In the genomic region with DNA sequence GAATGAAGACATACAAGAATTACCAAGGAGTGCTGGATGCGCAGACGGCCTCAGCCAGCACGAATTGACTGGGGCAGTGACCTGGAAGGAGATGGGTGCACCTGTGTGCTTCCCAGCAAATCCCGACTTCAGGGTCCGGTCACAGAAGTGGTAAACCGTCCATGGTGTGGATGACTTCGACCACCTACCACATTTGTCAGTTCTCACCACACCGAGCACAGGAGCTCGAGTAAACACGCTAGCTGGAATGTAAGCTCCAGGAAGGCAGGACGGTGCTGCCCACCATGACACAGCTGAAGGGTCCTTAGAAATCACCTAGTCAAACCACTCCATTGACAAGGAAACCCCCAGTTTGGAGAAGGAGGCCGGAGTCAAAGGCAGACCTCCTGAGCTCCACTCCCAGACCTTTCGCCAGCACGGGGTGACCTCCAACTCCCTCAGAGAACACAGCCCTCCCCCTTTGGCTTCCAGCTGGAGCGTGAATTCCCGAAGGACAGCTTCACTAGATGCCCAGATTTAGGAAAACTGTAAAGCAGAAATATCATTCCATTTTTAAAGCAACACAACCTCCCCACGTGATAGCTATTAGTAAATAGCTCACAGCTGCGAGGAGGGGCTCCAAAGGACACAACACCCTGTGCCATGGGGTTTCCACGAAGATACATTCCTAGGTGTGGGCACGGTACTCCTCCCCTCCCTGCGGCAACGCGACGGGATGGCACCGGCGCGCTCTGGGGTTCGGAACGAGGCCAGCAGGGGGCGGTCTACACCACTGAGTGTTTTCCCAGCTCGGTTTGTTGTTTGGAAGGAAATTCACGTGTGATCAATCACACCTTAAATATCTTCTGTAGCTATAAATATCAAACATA, we compare ENCODE assay signal across 9 cellular contexts. TPM values are rescaled to one million over a fixed set of nuclear protein-coding genes. Genes with fewer than 3 reads are reported as not detected.
DNase-seq lines count a peak whose midpoint lies in the region; ATAC-seq and TF ChIP-seq lines count a peak whose summit lies in the region.
"Had no signal": no experiment of that assay in that cellular context is flagged by ENCODE, and none has a peak within 500 bp of the region (broad histone marks: within the 10 kb centered on the region; RNA-seq: fewer than 3 reads in every experiment).

No MANE protein-coding gene starts in this region.

- H3K36me3 ChIP-seq in Loucy (ENCODE audit: insufficient read depth, low read length): no peaks in the 10 kb centered on the region
- H3K36me3 ChIP-seq in stomach: no peaks in the 10 kb centered on the region

- no peak overlapping the region for H3K9ac ChIP-seq in Loucy (ENCODE audit: low read depth, low read length, poor library complexity, severe bottlenecking)

- H3K4me1 ChIP-seq in Loucy (ENCODE audit: insufficient read depth, low read length, poor library complexity, severe bottlenecking): no peaks in the 10 kb centered on the region
- H3K4me1 ChIP-seq in stomach: peaks cover 0 to 9% (median 4%) of the 10 kb centered on the region in 4 donors

- TF ChIP-seq EP300 in stomach (IDR thresholded peaks at IDR 0.05): no peak

- H3K4me3 ChIP-seq in Loucy (ENCODE audit: low read length, poor library complexity, severe bottlenecking) (no peak overlapping the region), stomach (no peak overlapping the region)

- TF ChIP-seq CTCF in GM10248 (IDR thresholded peaks at IDR 0.05; ENCODE audit: control extremely low read depth, extremely low read depth, low read depth, missing control alignments) (peak; percentile 63), Loucy (conservative IDR thresholded peaks at IDR 0.05; ENCODE audit: low read length) (peak; percentile 86), stomach (IDR thresholded peaks at IDR 0.05) (peak in 5 of 7 experiments; percentile 28 to 69 (median 50))

- H3K27ac ChIP-seq in stomach: no peak overlapping the region

- CTCF ChIA-PET in GM10248 (lab: Yijun Ruan, JAX): interaction anchor here (0.7 to 3.9 kb wide), 20 partner anchors 11 to 1172 kb away, joined by 3 to 30 read pairs (median 4); no protein-coding TSS in a partner anchor

- no peaks in the 10 kb centered on the region for H3K9me2 ChIP-seq in Loucy (replicated peaks; ENCODE audit: low read depth, low read length)

- H3K27me3 ChIP-seq in Loucy (ENCODE audit: insufficient read depth, low read length, poor library complexity, severe bottlenecking) (no peaks in the 10 kb centered on the region), stomach (peaks cover 0 to 44% (median 11%) of the 10 kb centered on the region in 3 donors)

- H3K9me3 ChIP-seq in Loucy (ENCODE audit: insufficient read depth, low read depth, low read length): no peaks in the 10 kb centered on the region
- H3K9me3 ChIP-seq in stomach: peaks cover 0 to 4% (median 3%) of the 10 kb centered on the region in 4 donors

- intact Hi-C loops in stomach (cut with DNase I; ENCODE audit: low total_unique reads): no loop called here

- TF ChIP-seq POLR2A in erythroblast (IDR thresholded peaks at IDR 0.05; ENCODE audit: low read length) (no peak), stomach (IDR thresholded peaks at IDR 0.05) (no peak)

- peak overlapping the region; percentile 50; the same call in 1 of the 2 replicates for H2AFZ ChIP-seq in Loucy (ENCODE audit: low read length)

- no peak for ATAC-seq in HG02970 (IDR thresholded peaks at IDR 0.05; ENCODE audit: low FRiP score, unreplicated experiment)

- no peak overlapping the region for H3K4me2 ChIP-seq in Loucy (ENCODE audit: low read depth, low read length, poor library complexity, severe bottlenecking)

- DNase-seq in GM10248 (ENCODE audit: extremely low spot score): peak; percentile 72
- DNase-seq in activated CD4-positive, alpha-beta T cell treated with anti-CD3 and anti-CD28 coated beads, Interleukin-2, amount 50 U/mL, for 48 hours: peak; percentile 69 to 73
- peak; percentile 40 to 70 for DNase-seq in erythroblast (lab: John Stamatoyannopoulos, UW)
- peak; percentile 44 for DNase-seq in mucosa of gallbladder (ENCODE audit: low spot score)
- peak; percentile 66 for DNase-seq in stomach
- no peak for DNase-seq in cerebellum (ENCODE audit: low spot score)

- no peaks in the 10 kb centered on the region for H3F3A ChIP-seq in Loucy (ENCODE audit: low read depth)

- H4K20me1 ChIP-seq in Loucy (ENCODE audit: insufficient read depth, low read length, poor library complexity, severe bottlenecking): no peaks in the 10 kb centered on the region

- 36 to 37% (median 36%) methylated on average over 28 to 32 of the region's 32 CpGs for WGBS in stomach, 5 donors

- POLR2A ChIA-PET in GM10248 (lab: Yijun Ruan, JAX): no interaction called here

- no peaks in the 10 kb centered on the region for H3K79me2 ChIP-seq in Loucy (ENCODE audit: insufficient read depth, low read length)

RNA-seq across cellular contexts. Expression of gene GNAL, which starts 34.1 kb away (rescaled TPM):
- total RNA-seq in mucosa of gallbladder: 3.9 TPM
- 1 to 10 TPM in 3 of 5 donors, under 1 TPM in 2; under 0.01 to 6.7 (median 5.3) TPM for total RNA-seq in stomach
- polyA plus RNA-seq in stomach: 1 to 10 TPM; 1.1 to 2.1 (median 1.4) TPM
- total RNA-seq in cerebellum: 40.9 TPM

RNA-seq across cellular contexts. Expression of gene SLC35G4, which starts 45.6 kb away (rescaled TPM):
- total RNA-seq in mucosa of gallbladder (not detected), stomach (not detected), cerebellum (not detected)
- polyA plus RNA-seq in stomach: not detected
- total RNA-seq: T-helper 2 cell treated with Interferon-gamma antibody and Interleukin-4, amounts not matched to agents 100 ng/mL and 5 ng/mL, for 36 hours had no signal
